1 cellular context compared by ENCODE assay signal in the genomic region with DNA sequence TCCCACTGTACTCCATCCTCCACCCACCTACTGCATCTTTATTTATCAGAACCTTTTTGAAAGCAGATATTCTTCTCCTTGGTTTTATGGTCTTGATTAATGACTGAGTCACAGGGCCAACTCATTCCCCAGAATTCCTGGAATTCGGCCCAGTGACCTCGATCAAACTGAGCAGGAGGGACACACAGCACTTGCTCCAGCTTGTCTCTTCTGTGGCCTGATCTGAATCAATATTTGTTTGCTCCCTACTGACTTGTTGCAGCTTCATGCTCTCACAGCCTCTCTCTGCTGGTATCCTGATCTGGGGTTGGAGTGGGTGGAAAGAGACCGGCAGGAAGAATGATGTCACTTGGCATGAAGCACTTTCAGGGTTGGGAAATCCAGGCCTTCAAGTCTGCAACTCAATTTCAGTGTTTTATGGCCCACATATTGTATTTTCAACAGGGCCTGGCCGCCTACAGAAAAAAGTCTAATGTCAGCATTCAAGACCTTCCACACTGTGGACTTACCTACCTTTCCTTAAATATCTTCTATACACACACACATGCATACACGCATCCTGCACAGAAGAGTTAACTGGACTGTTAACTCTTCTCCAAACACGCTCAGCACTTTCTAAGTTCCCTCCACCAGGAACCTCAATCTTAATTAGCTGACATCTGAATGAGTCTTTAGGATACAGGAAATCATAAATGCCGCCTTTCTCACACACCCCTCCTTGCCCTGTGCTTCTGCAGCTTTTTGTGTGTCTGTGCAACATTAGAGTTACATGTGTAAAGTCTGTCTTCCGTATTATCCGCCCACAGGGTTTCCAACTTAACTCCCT.
TF ChIP-seq lines count a peak whose summit lies in the region.

No MANE protein-coding gene starts in this region.

TF ChIP-seq in K562, 482 proteins besides CTCF, POLR2A, EP300 and RAD21 (continued from another document):
- TF ChIP-seq PCBP2 (IDR thresholded peaks at IDR 0.05; ENCODE audit: low read depth, low read length, poor library complexity, severe bottlenecking) (no peak), PBX2 (CRISPR knock-in tag; IDR thresholded peaks at IDR 0.05; ENCODE audit: low read depth) (no peak), PBX2 (tag; conservative IDR thresholded peaks at IDR 0.05; ENCODE audit: low read depth) (0 out of 2 replicates have a peak, but pooled peaks have one; percentile 15), CEBPB (tag; IDR thresholded peaks at IDR 0.05) (peak; percentile 47), GABPB2 (CRISPR knock-in tag; conservative IDR thresholded peaks at IDR 0.05) (no peak)
